ENCODE assay signal across 8 cellular contexts in the genomic region with DNA sequence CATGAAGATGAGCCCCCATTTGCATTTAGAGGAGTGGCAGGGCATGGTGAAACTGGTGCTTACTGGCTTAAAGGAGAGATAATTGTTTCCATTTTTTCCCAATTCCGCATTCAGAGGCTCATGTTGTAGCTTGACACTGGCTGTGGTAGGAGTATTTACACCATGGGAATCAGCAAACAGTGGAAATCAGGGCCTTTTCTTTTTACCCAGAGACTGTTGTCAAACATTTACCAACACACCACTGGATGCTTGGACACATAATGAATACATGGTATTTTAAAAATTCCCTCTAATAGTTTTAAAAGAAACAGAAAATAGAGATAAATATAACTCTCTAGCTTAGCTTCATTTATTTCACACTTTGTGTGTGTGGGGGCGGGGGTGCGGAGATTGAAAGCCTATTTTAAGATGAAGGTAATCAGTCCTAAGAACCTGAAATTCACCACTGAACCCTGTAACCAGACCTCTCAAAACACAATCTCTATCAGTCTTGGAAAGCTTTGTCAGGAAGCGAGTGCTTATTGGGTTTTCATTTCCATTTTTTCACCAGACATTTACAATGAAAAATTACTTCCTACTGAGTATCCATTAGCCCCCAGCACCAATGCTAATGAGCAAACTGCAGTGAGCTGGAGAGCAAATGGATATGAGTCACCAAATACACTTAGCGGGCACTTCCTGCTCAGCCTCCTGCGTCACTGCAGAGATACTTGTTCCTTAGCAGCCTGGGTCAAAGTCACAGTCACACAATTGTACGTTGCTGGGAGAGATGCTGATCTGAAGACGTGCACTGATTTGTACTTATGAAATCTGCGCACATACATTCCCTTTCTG.
DNase-seq lines count a peak whose midpoint lies in the region; ATAC-seq, FAIRE-seq and TF ChIP-seq lines count a peak whose summit lies in the region.

No MANE protein-coding gene starts in this region.

- ATAC-seq in HG02884 (IDR thresholded peaks at IDR 0.05; ENCODE audit: unreplicated experiment), result peak; percentile 87
- ATAC-seq in left colon, result peak; percentile 97

- DNase-seq in activated CD4-positive, alpha-beta T cell treated with anti-CD3 and anti-CD28 coated beads for 48 hours, result peak; percentile 2
- DNase-seq in activated CD4-positive, alpha-beta T cell treated with anti-CD3 and anti-CD28 coated beads, Interleukin-2, amount 50 U/mL, for 4 hours, result no peak
- DNase-seq in NCI-H2081 (lab: John Stamatoyannopoulos, UW), result peak; percentile 66 to 87
- peak; percentile 89 for DNase-seq in amniotic epithelial cell (ENCODE audit: low read depth)
- DNase-seq in left colon, result peak; percentile 15 to 32
- no peak for DNase-seq in NCI-H1048 (lab: John Stamatoyannopoulos, UW)
- DNase-seq in D721Med (ENCODE audit: insufficient read length, low spot score), result no peak

- TF ChIP-seq CTCF in D721Med (IDR thresholded peaks at IDR 0.05; ENCODE audit: insufficient read depth, missing control alignments), result no peak

- FAIRE-seq in D721Med (lab: Jason Lieb, UNC), result no peak

- intact Hi-C loops in left colon (cut with DNase I, micrococcal nuclease), result no loop called here

Comparison
In these comparisons a context has a peak if more than half of its experiments do, and no peak if none do; other contexts are left out.
1. DNase-seq: peak in activated CD4-positive, alpha-beta T cell treated with anti-CD3 and anti-CD28 coated beads for 48 hours (single experiment), NCI-H2081 (2 of 2), amniotic epithelial cell (single experiment) and left colon (2 of 2); none in activated CD4-positive, alpha-beta T cell treated with anti-CD3 and anti-CD28 coated beads, Interleukin-2, amount 50 U/mL, for 4 hours (0 of 2), NCI-H1048 (single experiment) and D721Med (single experiment).